ENCODE assay signal across 12 cellular contexts in the genomic region with DNA sequence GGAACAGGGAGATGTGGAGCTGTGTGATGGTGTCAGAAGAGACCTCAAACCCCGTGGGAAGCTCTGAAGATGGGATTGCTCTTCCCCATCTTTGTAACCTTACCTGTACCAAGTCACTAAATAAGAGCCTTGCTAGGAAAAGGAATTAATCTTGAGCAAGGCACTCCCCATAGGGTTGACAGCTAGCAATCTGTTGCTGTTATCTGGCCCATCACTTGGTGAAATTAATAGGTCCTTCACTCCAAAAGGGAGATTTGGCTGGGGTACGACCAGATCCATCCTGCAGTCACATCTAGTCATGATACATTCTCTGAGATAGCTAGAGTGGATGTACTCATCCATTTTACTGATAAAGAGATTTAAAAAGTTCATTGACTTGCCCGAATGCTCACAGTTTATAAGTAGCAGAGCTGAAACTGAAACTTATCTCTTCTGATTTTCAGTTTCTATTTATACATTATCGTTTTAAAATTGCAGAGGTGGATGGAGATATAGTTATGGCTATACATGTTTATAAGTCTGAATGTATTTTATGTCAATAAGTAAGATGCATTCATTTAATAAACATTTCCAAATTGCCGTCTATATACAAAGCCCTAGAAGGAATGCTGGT.
A peak's percentile ranks its signal among the peaks of the same experiment; 100 is the strongest.
DNase-seq lines count a peak whose midpoint lies in the region; ATAC-seq and TF ChIP-seq lines count a peak whose summit lies in the region.
"Had no signal": no experiment of that assay in that cellular context is flagged by ENCODE, and none has a peak within 500 bp of the region (broad histone marks: within the 10 kb centered on the region; RNA-seq: fewer than 3 reads in every experiment).

No MANE protein-coding gene starts in this region.

- POLR2A ChIA-PET in activated CD4-positive, alpha-beta T cell treated with anti-CD3 and anti-CD28 coated beads, Interleukin-2, amount 10 ng/mL, durations not matched to agents 7 days and 5 days (lab: Charles Lee), result interaction anchor here (0.6 kb wide), 1 partner anchor 1293 kb away, joined by 3 read pairs; no protein-coding TSS in a partner anchor

- no peaks in the 10 kb centered on the region for H3K27me3 ChIP-seq in body of pancreas

- TF ChIP-seq CTCF in body of pancreas (IDR thresholded peaks at IDR 0.05), result no peak

- intact Hi-C loops in body of pancreas (cut with DNase I), result no loop called here

- no peak for DNase-seq in activated CD4-positive, alpha-beta T cell treated with anti-CD3 and anti-CD28 coated beads, Interleukin-2, amount 10 ng/mL, durations not matched to agents 7 days and 5 days
- DNase-seq in activated CD4-positive, alpha-beta T cell treated with anti-CD3 and anti-CD28 coated beads, Interleukin-2, amount 50 U/mL, for 4 hours, result no peak
- DNase-seq in memory B cell (ENCODE audit: low spot score in 2 of 2) (no peak), activated gamma-delta T cell (lab: John Stamatoyannopoulos, UW) (no peak), body of pancreas (no peak)
- no peak for DNase-seq in stimulated activated naive CD8-positive, alpha-beta T cell treated with anti-CD3 and anti-CD28 coated beads, Interleukin-15, Interleukin-2, amounts not matched to agents 100 U/mL and 50 U/mL, for 24 hours
- DNase-seq: activated T-cell treated with anti-CD3 and anti-CD28 coated beads, Interleukin-2, amount 50 U/mL, for 48 hours; DMS79 treated with DMSO at 0.1 percent for 48 hours; retina had no signal

- peaks cover 13% of the 10 kb centered on the region for H3K4me1 Mint-ChIP-seq in activated CD4-positive, alpha-beta T cell treated with anti-CD3 and anti-CD28 coated beads, Interleukin-2, amount 10 ng/mL, durations not matched to agents 7 days and 5 days
- H3K4me1 Mint-ChIP-seq in memory B cell, result peaks cover 6% of the 10 kb centered on the region

- H3K4me3 Mint-ChIP-seq in activated CD4-positive, alpha-beta T cell treated with anti-CD3 and anti-CD28 coated beads, Interleukin-2, amount 10 ng/mL, durations not matched to agents 7 days and 5 days, result no peak overlapping the region
- H3K4me3 Mint-ChIP-seq in memory B cell, result peak overlapping the region; percentile 0

- CTCF ChIA-PET in activated CD4-positive, alpha-beta T cell treated with anti-CD3 and anti-CD28 coated beads, Interleukin-2, amount 10 ng/mL, durations not matched to agents 7 days and 5 days (lab: Charles Lee), result no interaction called here

- H3K9me3 Mint-ChIP-seq in activated CD4-positive, alpha-beta T cell treated with anti-CD3 and anti-CD28 coated beads, Interleukin-2, amount 10 ng/mL, durations not matched to agents 7 days and 5 days, result no peaks in the 10 kb centered on the region
- H3K9me3 Mint-ChIP-seq in memory B cell, result peaks cover 6% of the 10 kb centered on the region

- H3K27me3 Mint-ChIP-seq in activated CD4-positive, alpha-beta T cell treated with anti-CD3 and anti-CD28 coated beads, Interleukin-2, amount 10 ng/mL, durations not matched to agents 7 days and 5 days, result peaks cover 7% of the 10 kb centered on the region
- H3K27me3 Mint-ChIP-seq in memory B cell, result no peaks in the 10 kb centered on the region

- H3K27ac ChIP-seq in body of pancreas, result no peak overlapping the region
- H3K27ac ChIP-seq: A549 had no signal

- no peaks in the 10 kb centered on the region for H3K9me3 ChIP-seq in body of pancreas
- H3K9me3 ChIP-seq: A549 had no signal

- no peaks in the 10 kb centered on the region for H3K36me3 Mint-ChIP-seq in activated CD4-positive, alpha-beta T cell treated with anti-CD3 and anti-CD28 coated beads, Interleukin-2, amount 10 ng/mL, durations not matched to agents 7 days and 5 days (ENCODE audit: low read depth)
- H3K36me3 Mint-ChIP-seq in memory B cell, result no peaks in the 10 kb centered on the region

- no peak overlapping the region for H3K4me3 ChIP-seq in body of pancreas
- H3K4me3 ChIP-seq: A549 had no signal

- H3K36me3 ChIP-seq in body of pancreas (replicated peaks in 1 of 2; ENCODE audit: insufficient read depth in 1 of 2, low read depth in 2 of 2), result no peaks in the 10 kb centered on the region

- WGBS in body of pancreas, 2 donors, result 54 to 63% methylated on average over 5 of the region's 5 CpGs

- H3K4me1 ChIP-seq in body of pancreas, result no peaks in the 10 kb centered on the region
- H3K4me1 ChIP-seq: A549 had no signal

- H3K27ac Mint-ChIP-seq in activated CD4-positive, alpha-beta T cell treated with anti-CD3 and anti-CD28 coated beads, Interleukin-2, amount 10 ng/mL, durations not matched to agents 7 days and 5 days, result peak overlapping the region; percentile 48
- peak overlapping the region; percentile 2 for H3K27ac Mint-ChIP-seq in memory B cell

- TF ChIP-seq POLR2A in body of pancreas (IDR thresholded peaks at IDR 0.05), result no peak

- ATAC-seq in GM21515 (IDR thresholded peaks at IDR 0.05; ENCODE audit: unreplicated experiment) (peak; percentile 85), HG03097 (IDR thresholded peaks at IDR 0.05; ENCODE audit: low FRiP score, unreplicated experiment) (peak; percentile 83), memory B cell (ENCODE audit: low read depth) (no peak), body of pancreas (no peak)
- ATAC-seq in stimulated activated naive CD8-positive, alpha-beta T cell treated with anti-CD3 and anti-CD28 coated beads, Interleukin-15, Interleukin-2, amounts not matched to agents 100 U/mL and 50 U/mL, for 24 hours, result no peak
- ATAC-seq: A549 had no signal

Comparison
In these comparisons a context has a peak if more than half of its experiments do, and no peak if none do; other contexts are left out.
1. ATAC-seq: peak in GM21515 (single experiment) and HG03097 (single experiment); none in memory B cell (single experiment), body of pancreas (single experiment) and stimulated activated naive CD8-positive, alpha-beta T cell treated with anti-CD3 and anti-CD28 coated beads, Interleukin-15, Interleukin-2, amounts not matched to agents 100 U/mL and 50 U/mL, for 24 hours (single experiment).